Comparison of ENCODE assay signal across 12 cellular contexts in genomic region chr10:114393482-114393881, GRCh38. TPM values are rescaled to one million over a fixed set of nuclear protein-coding genes. Genes with fewer than 3 reads are reported as not detected.
A peak's percentile ranks its signal among the peaks of the same experiment; 100 is the strongest.
DNase-seq lines count a peak whose midpoint lies in the region; ATAC-seq and TF ChIP-seq lines count a peak whose summit lies in the region.
"Had no signal": no experiment of that assay in that cellular context is flagged by ENCODE, and none has a peak within 500 bp of the region (broad histone marks: within the 10 kb centered on the region; RNA-seq: fewer than 3 reads in every experiment).

No MANE protein-coding gene starts in this region.

- H2BK12ac ChIP-seq in trophoblast cell (ENCODE audit: low read length): no peak overlapping the region

- H3K4me1 ChIP-seq in foreskin keratinocyte (peaks cover 57% of the 10 kb centered on the region), trophoblast cell (ENCODE audit: control insufficient read depth in 1 of 2, insufficient read depth in 2 of 2, low read length in 2 of 2) (peaks cover 33 to 50% of the 10 kb centered on the region in 2 experiments), left lung (peaks cover 0 to 6% of the 10 kb centered on the region in 2 donors)

- peak overlapping the region; percentile 10 for H3K18ac ChIP-seq in trophoblast cell (ENCODE audit: low read length)

- peaks cover 13% of the 10 kb centered on the region for H3K79me2 ChIP-seq in trophoblast cell (ENCODE audit: control insufficient read depth, insufficient read depth, low read length, poor library complexity)

- no peak overlapping the region for H2AK5ac ChIP-seq in trophoblast cell (ENCODE audit: low read length)

- no peak overlapping the region for H4K12ac ChIP-seq in trophoblast cell (ENCODE audit: low read depth, low read length)

- ATAC-seq in foreskin keratinocyte: peak; percentile 62
- no peak for ATAC-seq in HG02852 (IDR thresholded peaks at IDR 0.05; ENCODE audit: unreplicated experiment)
- no peak for ATAC-seq in left lung

- no peak overlapping the region for H2BK120ac ChIP-seq in trophoblast cell (ENCODE audit: insufficient read depth, low read length, poor library complexity)

- H3K4ac ChIP-seq in trophoblast cell (ENCODE audit: low read depth, low read length): peak overlapping the region; percentile 3

- H3K4me2 ChIP-seq in trophoblast cell (ENCODE audit: low read length): no peak overlapping the region
- H3K4me2 ChIP-seq: PC-9 had no signal

- intact Hi-C loops in left lung (cut with DNase I): no loop called here

- DNase-seq in ELR (ENCODE audit: low read depth) (peak; percentile 32), brain microvascular endothelial cell (peak; percentile 39), foreskin keratinocyte (peak; percentile 58 to 68), trophoblast cell (peak; percentile 38 to 48), HuH-7.5 (ENCODE audit: low spot score) (no peak), left lung (no peak)
- DNase-seq in activated effector memory CD4-positive, alpha-beta T cell treated with Interleukin-2 at 50 U/mL for 16 hours: no peak
- DNase-seq: activated B cell treated with CpG ODN at 0.5 μM for 24 hours; activated naive CD4-positive, alpha-beta T cell treated with Interleukin-2 at 50 U/mL for 16 hours; NCI-H524 treated with DMSO at 0.1 percent for 48 hours; PC-9 had no signal

- H2AFZ ChIP-seq in trophoblast cell (ENCODE audit: insufficient read depth, low read length, poor library complexity): no peak overlapping the region
- H2AFZ ChIP-seq: PC-9 had no signal

- in situ Hi-C loops in brain microvascular endothelial cell (cut with HindIII; ENCODE audit: low pct_ligation_motif_present, low sequenced_read_pairs): no loop called here

- TF ChIP-seq CTCF in brain microvascular endothelial cell (IDR thresholded peaks at IDR 0.05; ENCODE audit: low read depth, low read length, missing control alignments) (no peak), foreskin keratinocyte (conservative IDR thresholded peaks at IDR 0.05) (no peak), left lung (IDR thresholded peaks at IDR 0.05) (no peak)

- H4K8ac ChIP-seq in trophoblast cell (ENCODE audit: low read depth, low read length): no peak overlapping the region

- H3K9me3 ChIP-seq in trophoblast cell (ENCODE audit: insufficient read depth, low read depth, low read length) (no peaks in the 10 kb centered on the region), left lung (no peaks in the 10 kb centered on the region)

- H2BK5ac ChIP-seq in trophoblast cell (ENCODE audit: low read depth, low read length, poor library complexity): no peak overlapping the region

- no peak overlapping the region for H4K91ac ChIP-seq in trophoblast cell (ENCODE audit: low read depth, low read length)

- H3K36me3 ChIP-seq in brain microvascular endothelial cell (replicated peaks): no peaks in the 10 kb centered on the region
- peaks cover 4 to 10% of the 10 kb centered on the region in 2 experiments for H3K36me3 ChIP-seq in trophoblast cell (ENCODE audit: control insufficient read depth in 1 of 2, insufficient read depth in 2 of 2, low read length in 2 of 2)
- no peaks in the 10 kb centered on the region for H3K36me3 ChIP-seq in left lung

- no peaks in the 10 kb centered on the region for H3K27me3 ChIP-seq in brain microvascular endothelial cell (replicated peaks)
- no peaks in the 10 kb centered on the region for H3K27me3 ChIP-seq in foreskin keratinocyte
- no peaks in the 10 kb centered on the region for H3K27me3 ChIP-seq in trophoblast cell (ENCODE audit: insufficient read depth, low read length)
- H3K27me3 ChIP-seq in left lung: peaks cover 0 to 16% of the 10 kb centered on the region in 2 donors

- H3K79me1 ChIP-seq in trophoblast cell (ENCODE audit: low read length): no peaks in the 10 kb centered on the region

- no peak overlapping the region for H3K14ac ChIP-seq in trophoblast cell (ENCODE audit: low read length)

- H3K27ac ChIP-seq in brain microvascular endothelial cell: no peak overlapping the region
- H3K27ac ChIP-seq in foreskin keratinocyte: peak overlapping the region; percentile 93
- no peak overlapping the region for H3K27ac ChIP-seq in trophoblast cell (ENCODE audit: low read depth, low read length)
- H3K27ac ChIP-seq in left lung: no peak overlapping the region
- H3K27ac ChIP-seq: PC-9 had no signal

- H3K23ac ChIP-seq in trophoblast cell (ENCODE audit: low read length): no peak overlapping the region

- no CpG with 5 or more reads among the region's 11 CpGs for WGBS in trophoblast cell (ENCODE audit: extremely low coverage, insufficient coverage, insufficient read length)

- H3K9ac ChIP-seq in trophoblast cell (ENCODE audit: low read length): no peak overlapping the region

- no peak overlapping the region for H3K4me3 ChIP-seq in brain microvascular endothelial cell (ENCODE audit: low read depth, low read length)
- H3K4me3 ChIP-seq in trophoblast cell (ENCODE audit: low read depth, low read length): no peak overlapping the region
- no peak overlapping the region for H3K4me3 ChIP-seq in left lung
- H3K4me3 ChIP-seq: PC-9 had no signal

RNA-seq across cellular contexts. Expression of gene AFAP1L2, which starts 10.8 kb away (rescaled TPM):
- 53.8 and 58.4 TPM in 2 replicates for total RNA-seq in foreskin keratinocyte
- 24.2 and 24.6 TPM in 2 replicates for polyA plus RNA-seq in foreskin keratinocyte
- polyA plus RNA-seq in trophoblast cell (2013): 41.9 and 43.1 TPM in 2 replicates
- 1 to 10 TPM; 6.4 to 6.7 TPM for total RNA-seq in left lung

Comparison
In these comparisons a context has a peak if more than half of its experiments do, and no peak if none do; other contexts are left out.
1. DNase-seq: peak in ELR (single experiment), brain microvascular endothelial cell (single experiment), foreskin keratinocyte (2 of 2) and trophoblast cell (2 of 2); none in HuH-7.5 (single experiment), activated effector memory CD4-positive, alpha-beta T cell treated with Interleukin-2 at 50 U/mL for 16 hours (single experiment) and left lung (0 of 2).